Comparison of ENCODE assay signal across 8 cellular contexts in genomic region chr20:51562334-51563140, GRCh38. TPM values are rescaled to one million over a fixed set of nuclear protein-coding genes. Genes with fewer than 3 reads are reported as not detected.
DNase-seq lines count a peak whose midpoint lies in the region; ATAC-seq, FAIRE-seq and TF ChIP-seq lines count a peak whose summit lies in the region.

No MANE protein-coding gene starts in this region.

- H3K36me3 ChIP-seq in pancreas: no peaks in the 10 kb centered on the region

- H3K4me1 ChIP-seq in pancreas: peaks cover 7 to 31% (median 23%) of the 10 kb centered on the region in 3 donors

- H3K27ac ChIP-seq in pancreas: peak overlapping the region in 2 of 4 donors; percentile 48 to 57

- peak overlapping the region; percentile 65 for H3K4me3 ChIP-seq in astrocyte of the cerebellum (ENCODE audit: low read depth, low read length)
- H3K4me3 ChIP-seq in pancreas: peak overlapping the region in 3 of 4 donors; percentile 4 to 47 (median 29)

- intact Hi-C loops in left ventricle myocardium superior (cut with micrococcal nuclease) (no loop called here), pancreas (cut with DNase I) (no loop called here)

- peak; percentile 30 for TF ChIP-seq CTCF in astrocyte of the cerebellum (IDR thresholded peaks at IDR 0.05; ENCODE audit: low read depth, low read length, missing control alignments)
- no peak for TF ChIP-seq CTCF in pancreas (IDR thresholded peaks at IDR 0.05)

- FAIRE-seq in pancreas (lab: Jason Lieb, UNC): no peak

- no peaks in the 10 kb centered on the region for H3K9me3 ChIP-seq in pancreas

- H3K27me3 ChIP-seq in pancreas: peaks cover 0 to 10% (median 2%) of the 10 kb centered on the region in 4 donors

- 0 to 1% methylated on average over 65 to 75 of the region's 75 CpGs for WGBS in pancreas, 2 donors

- peak; percentile 75 for DNase-seq in activated CD8-positive, alpha-beta memory T cell treated with anti-CD3 and anti-CD28 coated beads for 24 hours
- DNase-seq in activated CD8-positive, alpha-beta memory T cell treated with anti-CD3 and anti-CD28 coated beads, Interleukin-2, amount 50 U/mL, for 4 hours: no peak
- DNase-seq in NCI-H748 treated with DMSO at 0.1 percent for 48 hours (lab: John Stamatoyannopoulos, UW): peak; percentile 3
- peak; percentile 96 for DNase-seq in astrocyte of the cerebellum (ENCODE audit: low read depth)
- DNase-seq in left ventricle myocardium superior: peak; percentile 84
- DNase-seq in pancreas: peak; percentile 64 to 78 (median 72)
- DNase-seq in NCI-H187 (lab: John Stamatoyannopoulos, UW): no peak
- no peak for DNase-seq in NCI-H187 treated with DMSO at 0.1 percent for 48 hours (lab: John Stamatoyannopoulos, UW)

- peak; percentile 81 for ATAC-seq in left ventricle myocardium superior
- ATAC-seq in pancreas: peak; percentile 77 to 84 (median 78)

- in situ Hi-C loops in astrocyte of the cerebellum (cut with HindIII; ENCODE audit: low sequenced_read_pairs): no loop called here

RNA-seq across cellular contexts. Expression of gene NFATC2, which starts 20.0 kb away (rescaled TPM):
- total RNA-seq in left ventricle myocardium superior (2.3 TPM), pancreas (1 to 10 TPM; 3.4 to 8.3 (median 4.3) TPM)
- 1 to 10 TPM; 1.5 to 2.8 TPM for polyA plus RNA-seq in pancreas

Comparison
In these comparisons a context has a peak if more than half of its experiments do, and no peak if none do; other contexts are left out.
1. DNase-seq: peak in activated CD8-positive, alpha-beta memory T cell treated with anti-CD3 and anti-CD28 coated beads for 24 hours (single experiment), NCI-H748 treated with DMSO at 0.1 percent for 48 hours (single experiment), astrocyte of the cerebellum (single experiment), left ventricle myocardium superior (single experiment) and pancreas (6 of 6); none in activated CD8-positive, alpha-beta memory T cell treated with anti-CD3 and anti-CD28 coated beads, Interleukin-2, amount 50 U/mL, for 4 hours (single experiment), NCI-H187 (0 of 2) and NCI-H187 treated with DMSO at 0.1 percent for 48 hours (single experiment).